In the genomic region with DNA sequence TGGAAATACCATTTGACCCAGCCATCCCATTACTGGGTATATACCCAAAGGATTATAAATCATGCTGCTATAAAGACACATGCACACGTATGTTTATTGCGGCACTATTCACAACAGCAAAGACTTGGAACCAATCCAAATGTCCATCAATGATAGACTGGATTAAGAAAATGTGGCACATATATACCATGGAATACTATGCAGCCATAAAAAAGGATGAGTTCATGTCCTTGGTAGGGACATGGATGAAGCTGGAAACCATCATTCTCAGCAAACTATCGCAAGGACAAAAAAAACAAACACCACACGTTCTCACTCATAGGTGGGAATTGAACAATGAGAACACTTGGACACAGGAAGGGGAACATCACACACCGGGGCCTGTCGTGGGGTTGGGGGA, we compare ENCODE assay signal across 2 cellular contexts. TPM values are rescaled to one million over a fixed set of nuclear protein-coding genes. Genes with fewer than 3 reads are reported as not detected.
"Had no signal": no experiment of that assay in that cellular context is flagged by ENCODE, and none has a peak within 500 bp of the region (broad histone marks: within the 10 kb centered on the region; RNA-seq: fewer than 3 reads in every experiment).

No MANE protein-coding gene starts in this region.

RNA-seq across cellular contexts. Expression of a gene that starts 9.0 kb away (rescaled TPM):
- total RNA-seq: epithelial cell of proximal tubule, foreskin keratinocyte had no signal
- polyA plus RNA-seq: foreskin keratinocyte had no signal
